ENCODE assay signal across 25 cellular contexts in genomic region chr16:26756633-26757032, GRCh38.
DNase-seq lines count a peak whose midpoint lies in the region; ATAC-seq, FAIRE-seq and TF ChIP-seq lines count a peak whose summit lies in the region.
"Had no signal": no experiment of that assay in that cellular context is flagged by ENCODE, and none has a peak within 500 bp of the region (broad histone marks: within the 10 kb centered on the region; RNA-seq: fewer than 3 reads in every experiment).

No MANE protein-coding gene starts in this region.

- no TSS peak for BruUV-seq in IMR-90 (replicated peaks; lab: Mats Ljungman, UMichigan)

- H4K20me1 ChIP-seq in IMR-90 (ENCODE audit: insufficient read depth, low read length): no peaks in the 10 kb centered on the region
- H4K20me1 ChIP-seq in H1 (replicated peaks in 1 of 2; ENCODE audit: control insufficient read depth in 1 of 2, insufficient read depth in 2 of 2, low read length in 2 of 2): peaks cover 3 to 5% of the 10 kb centered on the region in 2 experiments
- H4K20me1 ChIP-seq: BLaER1 had no signal

- peaks cover 9% of the 10 kb centered on the region; the same call in 1 of the 2 replicates for H3K23me2 ChIP-seq in H1 (ENCODE audit: low read depth, low read length)

- H3K9ac ChIP-seq in IMR-90 (ENCODE audit: low read depth, low read length) (no peak overlapping the region), H1 (replicated peaks in 1 of 4; ENCODE audit: extremely low read depth in 1 of 4, low read depth in 3 of 4, low read length in 3 of 4) (no peak overlapping the region)
- H3K9ac ChIP-seq: BLaER1 had no signal

- TF ChIP-seq RAD21 in IMR-90 (IDR thresholded peaks at IDR 0.05; ENCODE audit: low read length) (no peak), H1 (IDR thresholded peaks at IDR 0.05 in 1 of 2, conservative IDR thresholded peaks at IDR 0.05 in 1 of 2; ENCODE audit: low read depth in 2 of 2, low read length in 2 of 2) (no peak)

- CTCF ChIA-PET in IMR-90 (lab: Yijun Ruan, JAX): no interaction called here
- CTCF ChIA-PET in H1 (lab: Charles Lee; ENCODE audit: partially characterized antibody): no interaction called here

- H3K36me3 ChIP-seq in IMR-90 (ENCODE audit: control insufficient read depth, insufficient read depth, low read length) (no peaks in the 10 kb centered on the region), H1 (ENCODE audit: control insufficient read depth in 2 of 4, insufficient read depth in 4 of 4, low read length in 3 of 4) (no peaks in the 10 kb centered on the region; a peak in 1 of 8 replicates), suprapubic skin (no peaks in the 10 kb centered on the region)
- H3K36me3 ChIP-seq: BE2C, BLaER1 had no signal

- no peaks in the 10 kb centered on the region for H3K9me1 ChIP-seq in IMR-90 (ENCODE audit: insufficient read depth, low read length)

- TF ChIP-seq POLR2A in IMR-90 (IDR thresholded peaks at IDR 0.05; ENCODE audit: low read depth, low read length): no peak
- TF ChIP-seq POLR2A in H1 (IDR thresholded peaks at IDR 0.05; ENCODE audit: control extremely low read depth in 1 of 2, low read depth in 2 of 2, low read length in 2 of 2): no peak
- no peak for TF ChIP-seq POLR2A in suprapubic skin (IDR thresholded peaks at IDR 0.05)

- TF ChIP-seq CTCF in IMR-90 (conservative IDR thresholded peaks at IDR 0.05; ENCODE audit: low read depth, low read length) (no peak), H1 (IDR thresholded peaks at IDR 0.05; ENCODE audit: control extremely low read depth in 1 of 3, insufficient read depth in 1 of 3, low read depth in 1 of 3, low read length in 3 of 3) (no peak), suprapubic skin (IDR thresholded peaks at IDR 0.05) (no peak)

- H2BK12ac ChIP-seq in H1 (ENCODE audit: low read depth, low read length): no peak overlapping the region

- POLR2A ChIA-PET in IMR-90 (lab: Charles Lee; ENCODE audit: unreplicated experiment): no interaction called here
- POLR2A ChIA-PET in H1 (lab: Charles Lee; ENCODE audit: partially characterized antibody): no interaction called here

- H2BK20ac ChIP-seq in IMR-90 (ENCODE audit: low read depth, low read length) (no peak overlapping the region), H1 (ENCODE audit: low read length) (no peak overlapping the region)

- H3K4ac ChIP-seq in IMR-90 (ENCODE audit: low read depth, low read length) (no peak overlapping the region), H1 (replicated peaks; ENCODE audit: insufficient read length, low read depth, low read length) (no peak overlapping the region)

- DNase-seq in IMR-90 (no peak), H1 (ENCODE audit: low read depth in 1 of 2, low spot score in 2 of 2) (no peak), suprapubic skin (ENCODE audit: low spot score in 2 of 2) (no peak)
- DNase-seq: 8988T; ACHN; BE2C; C1 segment of cervical spinal cord; CD4-positive, alpha-beta memory T cell; CD4-positive, CD25-positive, alpha-beta regulatory T cell; CD8-positive, alpha-beta memory T cell; COR-L47; DMS 273 treated with DMSO at 0.1 percent for 48 hours; DMS153; DMS53; DMS79; DND-41; EL; GDM1 had no signal

- H4K91ac ChIP-seq in IMR-90 (ENCODE audit: insufficient read depth, low read depth, low read length): no peak overlapping the region
- no peak overlapping the region for H4K91ac ChIP-seq in H1 (replicated peaks; ENCODE audit: insufficient read length, low read length)

- no peaks in the 10 kb centered on the region for H3K4me1 ChIP-seq in IMR-90 (ENCODE audit: control insufficient read depth, insufficient read depth, low read length)
- no peaks in the 10 kb centered on the region for H3K4me1 ChIP-seq in H1 (replicated peaks in 1 of 4; ENCODE audit: control insufficient read depth in 3 of 4, insufficient read depth in 4 of 4, low read length in 3 of 4)
- no peaks in the 10 kb centered on the region for H3K4me1 ChIP-seq in suprapubic skin
- H3K4me1 ChIP-seq: BE2C, BLaER1 had no signal

- no peak overlapping the region for H3K23ac ChIP-seq in IMR-90 (ENCODE audit: low read depth, low read length)
- H3K23ac ChIP-seq in H1 (ENCODE audit: insufficient read length): no peak overlapping the region

- H3K79me2 ChIP-seq in H1 (ENCODE audit: control insufficient read depth in 1 of 2, insufficient read depth in 2 of 2, low read length in 2 of 2): no peaks in the 10 kb centered on the region

- H2BK15ac ChIP-seq in IMR-90 (ENCODE audit: low read depth, low read length) (no peak overlapping the region), H1 (ENCODE audit: low read length) (no peak overlapping the region)

- no peak overlapping the region for H3K56ac ChIP-seq in IMR-90 (ENCODE audit: extremely low read depth, insufficient read depth, low read length)
- peak overlapping the region; percentile 70 for H3K56ac ChIP-seq in H1 (replicated peaks; ENCODE audit: insufficient read length, low read depth, low read length)

- H4K8ac ChIP-seq in IMR-90 (ENCODE audit: low read depth in 2 of 2, low read length in 2 of 2) (no peak overlapping the region), H1 (ENCODE audit: extremely low read depth, insufficient read depth, low read length) (no peak overlapping the region)

- H3K79me1 ChIP-seq in IMR-90 (ENCODE audit: low read depth in 1 of 2, low read length in 2 of 2): no peaks in the 10 kb centered on the region
- no peaks in the 10 kb centered on the region for H3K79me1 ChIP-seq in H1 (ENCODE audit: low read depth, low read length)

- in situ Hi-C loops in IMR-90 (cut with MboI; ENCODE audit: low sequenced_read_pairs): no loop called here

- H2AFZ ChIP-seq in IMR-90 (replicated peaks; ENCODE audit: low read length, poor library complexity): no peak overlapping the region
- no peak overlapping the region for H2AFZ ChIP-seq in H1 (ENCODE audit: low read length)

- 0% methylated on average over 1 of the region's 1 CpG; no CpG with 5 or more reads in 1 of the 2 experiments for WGBS in IMR-90 (ENCODE audit: extremely low coverage in 2 of 2, insufficient read length in 1 of 2), 2 experiments
- WGBS in H1 (ENCODE audit: extremely low coverage in 1 of 2, insufficient coverage in 1 of 2, insufficient read length in 1 of 2, insufficient replicate concordance in 2 of 2, low coverage in 1 of 2, low lambda C conversion rate in 2 of 2, missing lambda C conversion rate in 1 of 2), 2 experiments: 0% methylated on average over 1 of the region's 1 CpG; no CpG with 5 or more reads in 1 of the 2 experiments
- 0% methylated on average over 1 of the region's 1 CpG for WGBS in suprapubic skin

- H3K18ac ChIP-seq in IMR-90 (ENCODE audit: low read depth, low read length): no peak overlapping the region
- no peak overlapping the region for H3K18ac ChIP-seq in H1 (ENCODE audit: extremely low read depth, low read length)

- H3K4me2 ChIP-seq in IMR-90 (ENCODE audit: low read depth, low read length): no peak overlapping the region
- H3K4me2 ChIP-seq in H1 (ENCODE audit: insufficient read depth in 1 of 2, low read depth in 2 of 2, low read length in 2 of 2): no peak overlapping the region
- H3K4me2 ChIP-seq: BLaER1 had no signal

- no peak overlapping the region for H3K14ac ChIP-seq in IMR-90 (replicated peaks; ENCODE audit: low read depth, low read length)
- no peak overlapping the region for H3K14ac ChIP-seq in H1 (ENCODE audit: insufficient read length)

- FAIRE-seq in H1 (lab: Jason Lieb, UNC): no peak
- FAIRE-seq: A204.1, GM12878, GM12892, GM18507 had no signal

- H3K27ac ChIP-seq in IMR-90 (ENCODE audit: insufficient read depth, low read length): no peak overlapping the region
- H3K27ac ChIP-seq in H1 (ENCODE audit: low read depth, low read length): no peak overlapping the region
- no peak overlapping the region for H3K27ac ChIP-seq in suprapubic skin
- H3K27ac ChIP-seq: BLaER1 had no signal

- H2AK9ac ChIP-seq in IMR-90 (replicated peaks; ENCODE audit: low read depth, low read length, poor library complexity): no peak overlapping the region

- H2BK5ac ChIP-seq in IMR-90 (ENCODE audit: low read depth, low read length, poor library complexity, severe bottlenecking) (peak overlapping the region; percentile 33), H1 (ENCODE audit: low read depth, low read length) (no peak overlapping the region)

- TF ChIP-seq EP300 in H1 (IDR thresholded peaks at IDR 0.05; ENCODE audit: borderline replicate concordance in 1 of 2, low read depth in 2 of 2, low read length in 2 of 2) (no peak), suprapubic skin (IDR thresholded peaks at IDR 0.05) (no peak)

- intact Hi-C loops in IMR-90 (cut with micrococcal nuclease): no loop called here

- ATAC-seq in IMR-90 (ENCODE audit: low read depth) (no peak), HG02885 (IDR thresholded peaks at IDR 0.05; ENCODE audit: poor library complexity, unreplicated experiment) (no peak), HG03280 (IDR thresholded peaks at IDR 0.05; ENCODE audit: unreplicated experiment) (no peak)
- ATAC-seq: GM12878 had no signal

- H4K5ac ChIP-seq in IMR-90 (ENCODE audit: low read depth, low read length): no peak overlapping the region
- no peak overlapping the region for H4K5ac ChIP-seq in H1 (ENCODE audit: insufficient read length, low read depth, low read length)

- H2BK120ac ChIP-seq in IMR-90 (ENCODE audit: low read depth, low read length) (no peak overlapping the region), H1 (replicated peaks; ENCODE audit: low read depth, low read length) (no peak overlapping the region)

- H3K4me3 ChIP-seq in IMR-90 (ENCODE audit: insufficient read depth, low read depth, low read length) (no peak overlapping the region), H1 (ENCODE audit: extremely low read depth in 1 of 4, insufficient read depth in 2 of 4, low read depth in 3 of 4, low read length in 4 of 4) (no peak overlapping the region), suprapubic skin (no peak overlapping the region)
- H3K4me3 ChIP-seq: BLaER1, GM12878 had no signal

- peaks cover 5% of the 10 kb centered on the region; the same call in 1 of the 2 replicates for H3K9me3 ChIP-seq in IMR-90 (ENCODE audit: control insufficient read depth, insufficient read depth, low read length)
- peaks cover 0 to 3% of the 10 kb centered on the region in 2 experiments; a peak in 1 of 4 replicates for H3K9me3 ChIP-seq in H1 (ENCODE audit: insufficient read depth in 2 of 2, low read depth in 1 of 2, low read length in 1 of 2)
- no peaks in the 10 kb centered on the region for H3K9me3 ChIP-seq in suprapubic skin
- H3K9me3 ChIP-seq: BE2C had no signal

- dilution Hi-C loops in IMR-90 (cut with HindIII; ENCODE audit: low sequenced_read_pairs, unreplicated experiment): no loop called here

- H3K27me3 ChIP-seq in IMR-90 (ENCODE audit: control insufficient read depth, insufficient read depth, low read length) (no peaks in the 10 kb centered on the region), H1 (replicated peaks in 1 of 4; ENCODE audit: control insufficient read depth in 3 of 4, extremely low read depth in 1 of 4, insufficient read depth in 3 of 4, low read length in 3 of 4) (peaks cover 2 to 27% (median 16%) of the 10 kb centered on the region in 4 experiments), suprapubic skin (no peaks in the 10 kb centered on the region)
- H3K27me3 ChIP-seq: BE2C, BLaER1 had no signal

- H2AK5ac ChIP-seq in IMR-90 (ENCODE audit: low read depth, low read length): no peak overlapping the region
- H2AK5ac ChIP-seq in H1 (ENCODE audit: low read depth, low read length): no peak overlapping the region

TF ChIP-seq in IMR-90, 13 proteins besides CTCF, POLR2A, EP300 and RAD21 (continues in another document):
- TF ChIP-seq MAZ (IDR thresholded peaks at IDR 0.05; ENCODE audit: borderline replicate concordance, low read depth, low read length): no peak

TF ChIP-seq in H1, 55 proteins besides CTCF, POLR2A, EP300 and RAD21:
- no peak for TF ChIP-seq SUZ12 (IDR thresholded peaks at IDR 0.05; ENCODE audit: low read length)
